9 cellular contexts compared by ENCODE assay signal in the genomic region with DNA sequence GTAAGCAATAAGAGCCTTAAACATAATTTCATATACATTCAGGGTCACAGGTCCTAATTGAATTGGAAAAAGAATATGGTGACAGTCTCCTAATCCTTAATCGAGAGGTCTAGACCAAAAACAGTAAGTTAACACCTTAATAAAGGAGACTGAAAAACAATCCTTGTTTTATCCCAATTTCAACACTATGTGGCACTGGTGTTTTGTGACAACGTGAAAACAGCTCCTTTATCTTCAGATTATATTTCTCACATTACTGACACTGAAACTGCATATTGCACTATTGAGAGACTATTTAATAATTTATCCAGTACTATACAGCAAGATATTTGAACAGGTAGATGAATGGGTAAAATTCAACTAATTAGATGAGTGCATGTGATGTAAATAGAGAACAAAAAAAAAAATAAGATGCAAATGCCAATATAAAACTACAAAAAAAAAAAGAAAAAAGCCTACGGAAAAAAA. TPM values are rescaled to one million over a fixed set of nuclear protein-coding genes. Genes with fewer than 3 reads are reported as not detected.
DNase-seq lines count a peak whose midpoint lies in the region; ATAC-seq lines count a peak whose summit lies in the region.
"Had no signal": no experiment of that assay in that cellular context is flagged by ENCODE, and none has a peak within 500 bp of the region (broad histone marks: within the 10 kb centered on the region; RNA-seq: fewer than 3 reads in every experiment).

No MANE protein-coding gene starts in this region.

- H3K27me3 Mint-ChIP-seq in activated CD8-positive, alpha-beta memory T cell treated with anti-CD3 and anti-CD28 coated beads, Interleukin-2, amount 10 ng/mL, durations not matched to agents 7 days and 5 days, result no peaks in the 10 kb centered on the region
- H3K27me3 Mint-ChIP-seq: activated naive CD8-positive, alpha-beta T cell treated with anti-CD3 and anti-CD28 coated beads, Interleukin-2, amount 10 ng/mL, durations not matched to agents 7 days and 5 days had no signal

- no peak overlapping the region for H3K4me3 Mint-ChIP-seq in activated CD8-positive, alpha-beta memory T cell treated with anti-CD3 and anti-CD28 coated beads, Interleukin-2, amount 10 ng/mL, durations not matched to agents 7 days and 5 days
- H3K4me3 Mint-ChIP-seq: activated naive CD8-positive, alpha-beta T cell treated with anti-CD3 and anti-CD28 coated beads, Interleukin-2, amount 10 ng/mL, durations not matched to agents 7 days and 5 days had no signal

- H3K4me1 Mint-ChIP-seq in activated CD8-positive, alpha-beta memory T cell treated with anti-CD3 and anti-CD28 coated beads, Interleukin-2, amount 10 ng/mL, durations not matched to agents 7 days and 5 days, result peaks cover 16% of the 10 kb centered on the region

- H3K27ac Mint-ChIP-seq in activated CD8-positive, alpha-beta memory T cell treated with anti-CD3 and anti-CD28 coated beads, Interleukin-2, amount 10 ng/mL, durations not matched to agents 7 days and 5 days, result no peak overlapping the region
- H3K27ac Mint-ChIP-seq: activated naive CD8-positive, alpha-beta T cell treated with anti-CD3 and anti-CD28 coated beads, Interleukin-2, amount 10 ng/mL, durations not matched to agents 7 days and 5 days had no signal

- CTCF ChIA-PET in activated CD8-positive, alpha-beta memory T cell treated with anti-CD3 and anti-CD28 coated beads, Interleukin-2, amount 10 ng/mL, durations not matched to agents 7 days and 5 days (lab: Charles Lee), result interaction anchor here (0.9 to 2.3 kb wide), 15 partner anchors 8 to 115 kb away, joined by 3 to 11 read pairs (median 4); partner anchors contain the start of genes CAPN2 and TP53BP2

- DNase-seq in activated CD8-positive, alpha-beta memory T cell treated with anti-CD3 and anti-CD28 coated beads, Interleukin-2, amount 10 ng/mL, durations not matched to agents 7 days and 5 days, result no peak
- DNase-seq in activated CD8-positive, alpha-beta memory T cell treated with anti-CD3 and anti-CD28 coated beads, Interleukin-2, amount 50 U/mL, for 4 hours, result no peak
- DNase-seq in NCI-H2196 treated with DMSO at 0.1 percent for 48 hours (lab: John Stamatoyannopoulos, UW; ENCODE audit: unreplicated experiment), result peak; percentile 19
- DNase-seq in central memory CD4-positive, alpha-beta T cell, result peak; percentile 41
- DNase-seq in lung microvascular endothelial cell (ENCODE audit: low read depth in 2 of 2), result peak; percentile 58 to 69
- DNase-seq in HK-2 (ENCODE audit: unreplicated experiment), result no peak
- DNase-seq in retina, result no peak
- DNase-seq: activated naive CD8-positive, alpha-beta T cell treated with anti-CD3 and anti-CD28 coated beads, Interleukin-2, amount 10 ng/mL, durations not matched to agents 7 days and 5 days had no signal

- ATAC-seq in activated CD8-positive, alpha-beta memory T cell treated with anti-CD3 and anti-CD28 coated beads, Interleukin-2, amount 10 ng/mL, durations not matched to agents 7 days and 5 days, result peak; percentile 61
- no peak for ATAC-seq in HG03439 (IDR thresholded peaks at IDR 0.05; ENCODE audit: unreplicated experiment)

- H3K9me3 Mint-ChIP-seq in activated CD8-positive, alpha-beta memory T cell treated with anti-CD3 and anti-CD28 coated beads, Interleukin-2, amount 10 ng/mL, durations not matched to agents 7 days and 5 days (ENCODE audit: low read depth), result no peaks in the 10 kb centered on the region

- peaks cover 31% of the 10 kb centered on the region for H3K36me3 Mint-ChIP-seq in activated CD8-positive, alpha-beta memory T cell treated with anti-CD3 and anti-CD28 coated beads, Interleukin-2, amount 10 ng/mL, durations not matched to agents 7 days and 5 days

RNA-seq across cellular contexts. Expression of gene TP53BP2, which starts 34.1 kb away (rescaled TPM):
- 10 to 100 TPM; 35.8 to 39.6 TPM for total RNA-seq in activated CD8-positive, alpha-beta memory T cell treated with anti-CD3 and anti-CD28 coated beads, Interleukin-2, amount 10 ng/mL, durations not matched to agents 7 days and 5 days
- total RNA-seq in lung microvascular endothelial cell, result 13.7 and 21.8 TPM in 2 replicates

Comparison
In these comparisons a context has a peak if more than half of its experiments do, and no peak if none do; other contexts are left out.
1. DNase-seq: peak in NCI-H2196 treated with DMSO at 0.1 percent for 48 hours (single experiment), central memory CD4-positive, alpha-beta T cell (single experiment) and lung microvascular endothelial cell (2 of 2); none in activated CD8-positive, alpha-beta memory T cell treated with anti-CD3 and anti-CD28 coated beads, Interleukin-2, amount 10 ng/mL, durations not matched to agents 7 days and 5 days (single experiment), activated CD8-positive, alpha-beta memory T cell treated with anti-CD3 and anti-CD28 coated beads, Interleukin-2, amount 50 U/mL, for 4 hours (single experiment), HK-2 (single experiment) and retina (single experiment).